Comparison of ENCODE assay signal across 15 cellular contexts in the genomic region with DNA sequence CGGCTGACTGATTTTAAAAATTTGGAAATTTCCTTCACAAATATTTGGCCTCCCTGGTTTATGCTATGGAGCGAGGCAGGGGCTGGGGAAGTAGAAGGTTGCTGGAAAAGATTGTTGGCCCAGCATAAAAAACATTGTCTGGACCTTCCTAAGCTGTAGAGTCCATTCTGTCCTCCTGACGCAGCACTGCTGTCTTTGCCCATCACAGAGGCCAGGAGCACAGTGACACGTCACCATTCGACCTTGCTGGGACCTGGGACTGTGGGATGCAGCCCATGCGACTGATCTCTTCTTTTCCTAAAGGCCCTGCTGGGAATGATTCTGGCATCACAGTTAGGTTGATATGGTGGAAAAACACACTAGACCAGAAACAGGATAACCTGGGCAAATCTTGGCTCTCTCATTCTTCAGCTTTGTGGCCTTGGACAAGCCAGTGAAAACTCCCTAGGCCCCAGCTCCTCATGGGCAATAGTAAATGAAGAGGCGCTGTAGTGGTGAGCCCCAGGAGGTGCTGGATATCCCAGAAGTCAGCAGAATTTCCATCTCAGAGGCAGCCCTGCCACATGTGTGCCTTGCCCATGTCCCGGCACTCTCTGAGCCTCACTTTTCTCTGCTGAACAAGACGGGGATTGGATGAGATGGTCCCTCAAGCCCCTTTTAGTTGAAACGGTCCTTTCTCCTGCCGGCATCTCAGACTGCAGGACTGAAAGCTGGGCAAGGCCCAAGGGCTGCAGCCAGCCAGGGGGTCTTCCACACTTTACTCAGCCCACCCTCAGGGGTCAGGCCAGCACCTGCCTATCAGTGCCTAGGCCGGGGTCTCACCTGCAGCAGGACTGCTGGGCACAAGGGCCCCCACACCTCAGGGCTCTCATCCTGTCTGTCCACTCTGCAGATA.
DNase-seq lines count a peak whose midpoint lies in the region; ATAC-seq and TF ChIP-seq lines count a peak whose summit lies in the region.
"Had no signal": no experiment of that assay in that cellular context is flagged by ENCODE, and none has a peak within 500 bp of the region (broad histone marks: within the 10 kb centered on the region; RNA-seq: fewer than 3 reads in every experiment).

No MANE protein-coding gene starts in this region.

- no peak overlapping the region for H2AFZ ChIP-seq in trophoblast cell (ENCODE audit: insufficient read depth, low read length, poor library complexity)

- no peak for TF ChIP-seq CTCF in heart right ventricle (IDR thresholded peaks at IDR 0.05)
- no peak for TF ChIP-seq CTCF in upper lobe of right lung (IDR thresholded peaks at IDR 0.05)
- no peak for TF ChIP-seq CTCF in WTC11 (IDR thresholded peaks at IDR 0.05)

- 87 to 90% methylated on average over 12 of the region's 12 CpGs for whole genome bisulfite sequencing in heart right ventricle, 2 donors
- 91 to 93% methylated on average over 12 of the region's 12 CpGs for WGBS in esophagus, 2 donors
- no CpG with 5 or more reads among the region's 12 CpGs for WGBS in trophoblast cell (ENCODE audit: extremely low coverage, insufficient coverage, insufficient read length)

- POLR2A ChIA-PET in WTC11 (lab: Charles Lee) = no interaction called here

- H3K4me1 ChIP-seq in heart right ventricle (peaks cover 0 to 38% (median 11%) of the 10 kb centered on the region in 9 donors), esophagus (ENCODE audit: control insufficient read depth in 2 of 2, insufficient read depth in 2 of 2, low read length in 1 of 2) (peaks cover 5 to 15% of the 10 kb centered on the region in 2 donors), trophoblast cell (ENCODE audit: control insufficient read depth in 1 of 2, insufficient read depth in 2 of 2, low read length in 2 of 2) (peaks cover 12 to 15% of the 10 kb centered on the region in 2 experiments), upper lobe of right lung (peaks cover 29% of the 10 kb centered on the region)

- H3K27me3 Mint-ChIP-seq in WTC11 (ENCODE audit: low read depth) = no peaks in the 10 kb centered on the region; the same call in 1 of the 2 replicates

- H3K23ac ChIP-seq in trophoblast cell (ENCODE audit: low read length) = no peak overlapping the region

- H3K9ac ChIP-seq in trophoblast cell (ENCODE audit: low read length) = no peak overlapping the region

- ATAC-seq in heart right ventricle (peak in 1 of 8 donors; percentile 3), upper lobe of right lung (no peak), WTC11 (no peak), HG03354 (IDR thresholded peaks at IDR 0.05; ENCODE audit: poor library complexity, severe bottlenecking, unreplicated experiment) (no peak)
- ATAC-seq: HCT116, K562 had no signal

- no peak overlapping the region for H3K14ac ChIP-seq in trophoblast cell (ENCODE audit: low read length)

- H3K36me3 ChIP-seq in heart right ventricle = no peaks in the 10 kb centered on the region
- no peaks in the 10 kb centered on the region for H3K36me3 ChIP-seq in esophagus (ENCODE audit: control insufficient read depth in 2 of 2, insufficient read depth in 2 of 2, low read length in 1 of 2)
- H3K36me3 ChIP-seq in trophoblast cell (ENCODE audit: control insufficient read depth in 1 of 2, insufficient read depth in 2 of 2, low read length in 2 of 2) = peaks cover 64 to 70% of the 10 kb centered on the region in 2 experiments
- no peaks in the 10 kb centered on the region for H3K36me3 ChIP-seq in upper lobe of right lung

- no peak overlapping the region for H3K4ac ChIP-seq in trophoblast cell (ENCODE audit: low read depth, low read length)

- no peak overlapping the region for H3K4me2 ChIP-seq in trophoblast cell (ENCODE audit: low read length)

- no peak overlapping the region for H4K91ac ChIP-seq in trophoblast cell (ENCODE audit: low read depth, low read length)

- peaks cover 2% of the 10 kb centered on the region for H3K4me1 Mint-ChIP-seq in WTC11

- no peak overlapping the region for H2BK120ac ChIP-seq in trophoblast cell (ENCODE audit: insufficient read depth, low read length, poor library complexity)

- no peak overlapping the region for H2AK5ac ChIP-seq in trophoblast cell (ENCODE audit: low read length)

- CTCF ChIA-PET in WTC11 (lab: Charles Lee) = interaction anchor here (1.3 kb wide), 1 partner anchor 22 kb away, joined by 4 read pairs; no protein-coding TSS in a partner anchor

- H3K27ac ChIP-seq in heart right ventricle = peak overlapping the region in 9 of 10 donors; percentile 6 to 72 (median 44)
- peak overlapping the region; percentile 55 to 75 for H3K27ac ChIP-seq in esophagus (ENCODE audit: low read depth in 2 of 2, low read length in 1 of 2)
- peak overlapping the region; percentile 24 for H3K27ac ChIP-seq in trophoblast cell (ENCODE audit: low read depth, low read length)
- peak overlapping the region; percentile 63 for H3K27ac ChIP-seq in upper lobe of right lung
- H3K27ac ChIP-seq: WERI-Rb-1 had no signal

- intact Hi-C loops in heart right ventricle (cut with DNase I) = no loop called here
- intact Hi-C loops in cardiac septum (cut with DNase I) = no loop called here
- intact Hi-C loops in upper lobe of right lung (cut with DNase I) = no loop called here

- no peak overlapping the region for H3K27ac Mint-ChIP-seq in WTC11
- H3K27ac Mint-ChIP-seq: CD4-positive, alpha-beta T cell had no signal

- H3K36me3 Mint-ChIP-seq in WTC11 = peaks cover 68% of the 10 kb centered on the region

- no peaks in the 10 kb centered on the region for H3K27me3 ChIP-seq in heart right ventricle
- H3K27me3 ChIP-seq in esophagus (ENCODE audit: control insufficient read depth in 1 of 2, insufficient read depth in 2 of 2, low read length in 2 of 2) = no peaks in the 10 kb centered on the region
- no peaks in the 10 kb centered on the region for H3K27me3 ChIP-seq in trophoblast cell (ENCODE audit: insufficient read depth, low read length)
- no peaks in the 10 kb centered on the region for H3K27me3 ChIP-seq in upper lobe of right lung

- no peak overlapping the region for H2BK5ac ChIP-seq in trophoblast cell (ENCODE audit: low read depth, low read length, poor library complexity)

- no peaks in the 10 kb centered on the region for H3K79me1 ChIP-seq in trophoblast cell (ENCODE audit: low read length)

- H3K4me3 Mint-ChIP-seq in WTC11 = no peak overlapping the region
- H3K4me3 Mint-ChIP-seq: CD4-positive, alpha-beta T cell had no signal

- H3K9me3 Mint-ChIP-seq in WTC11 = no peaks in the 10 kb centered on the region
- H3K9me3 Mint-ChIP-seq: CD4-positive, alpha-beta T cell had no signal

- no peaks in the 10 kb centered on the region for H3K9me3 ChIP-seq in heart right ventricle
- H3K9me3 ChIP-seq in esophagus (ENCODE audit: control insufficient read depth in 2 of 2, insufficient read depth in 1 of 2, low read depth in 1 of 2, low read length in 1 of 2) = no peaks in the 10 kb centered on the region
- no peaks in the 10 kb centered on the region for H3K9me3 ChIP-seq in trophoblast cell (ENCODE audit: insufficient read depth, low read depth, low read length)
- H3K9me3 ChIP-seq in upper lobe of right lung = no peaks in the 10 kb centered on the region

- H2BK12ac ChIP-seq in trophoblast cell (ENCODE audit: low read length) = no peak overlapping the region

- H3K18ac ChIP-seq in trophoblast cell (ENCODE audit: low read length) = no peak overlapping the region

- no peak overlapping the region for H4K12ac ChIP-seq in trophoblast cell (ENCODE audit: low read depth, low read length)

- no peak overlapping the region for H4K8ac ChIP-seq in trophoblast cell (ENCODE audit: low read depth, low read length)

- H3K79me2 ChIP-seq in trophoblast cell (ENCODE audit: control insufficient read depth, insufficient read depth, low read length, poor library complexity) = no peaks in the 10 kb centered on the region

- no peak for DNase-seq in heart right ventricle
- no peak for DNase-seq in cardiac septum (ENCODE audit: low spot score)
- peak in 1 of 2 donors; percentile 23 for DNase-seq in trophoblast cell
- no peak for DNase-seq in upper lobe of right lung
- DNase-seq in activated T-cell treated with anti-CD3 and anti-CD28 coated beads, Interleukin-2, amount 50 U/mL, for 48 hours = no peak
- no peak for DNase-seq in WTC11 (ENCODE audit: low spot score)
- DNase-seq: activated naive CD4-positive, alpha-beta T cell; CD4-positive, alpha-beta T cell; NCI-H1105 treated with DMSO at 0.1 percent for 48 hours; NCI-H2227 treated with DMSO at 0.1 percent for 48 hours; WERI-Rb-1 had no signal

- no peak overlapping the region for H3K4me3 ChIP-seq in heart right ventricle
- H3K4me3 ChIP-seq in esophagus (ENCODE audit: low read depth in 1 of 2, low read length in 2 of 2) = no peak overlapping the region
- H3K4me3 ChIP-seq in trophoblast cell (ENCODE audit: low read depth, low read length) = no peak overlapping the region
- no peak overlapping the region for H3K4me3 ChIP-seq in upper lobe of right lung
- H3K4me3 ChIP-seq: K562 had no signal

TF ChIP-seq in WTC11, 78 proteins besides CTCF, POLR2A, EP300 and RAD21:
- TF ChIP-seq HMGA2 (CRISPR knock-in tag; IDR thresholded peaks at IDR 0.05) = no peak
- TF ChIP-seq ETV6 (CRISPR knock-in tag; IDR thresholded peaks at IDR 0.05) = no peak
- no peak for TF ChIP-seq TP53 (CRISPR knock-in tag; IDR thresholded peaks at IDR 0.05)
TF ChIP-seq in WTC11: peak in this region for 0.
